ENCODE assay signal across 1 cellular context in the genomic region with DNA sequence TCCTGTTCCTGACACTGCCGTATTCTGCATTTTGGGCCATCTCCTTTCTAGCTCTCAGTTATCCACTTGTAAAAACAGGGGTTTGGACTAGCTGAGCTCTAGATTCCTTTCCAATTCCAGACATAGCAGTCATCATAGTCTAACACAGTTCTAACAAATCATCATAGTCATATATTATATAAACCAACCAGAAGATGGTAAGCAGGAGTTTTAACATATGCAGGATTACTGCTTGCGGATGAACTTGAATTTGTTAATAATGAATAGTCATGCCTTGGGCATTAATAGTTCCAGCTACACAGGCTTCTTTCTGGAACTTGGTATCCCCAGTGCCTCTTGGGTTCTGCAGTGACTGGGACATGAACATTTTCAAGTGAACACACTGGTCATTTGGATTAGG.
TF ChIP-seq lines count a peak whose summit lies in the region.

No MANE protein-coding gene starts in this region.

TF ChIP-seq in IMR-90, 13 proteins besides CTCF, POLR2A, EP300 and RAD21 (continued from another document):
- TF ChIP-seq, protein P1, sequence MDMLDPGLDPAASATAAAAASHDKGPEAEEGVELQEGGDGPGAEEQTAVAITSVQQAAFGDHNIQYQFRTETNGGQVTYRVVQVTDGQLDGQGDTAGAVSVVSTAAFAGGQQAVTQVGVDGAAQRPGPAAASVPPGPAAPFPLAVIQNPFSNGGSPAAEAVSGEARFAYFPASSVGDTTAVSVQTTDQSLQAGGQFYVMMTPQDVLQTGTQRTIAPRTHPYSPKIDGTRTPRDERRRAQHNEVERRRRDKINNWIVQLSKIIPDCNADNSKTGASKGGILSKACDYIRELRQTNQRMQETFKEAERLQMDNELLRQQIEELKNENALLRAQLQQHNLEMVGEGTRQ (IDR thresholded peaks at IDR 0.05; ENCODE audit: low read depth, low read length): no peak
- TF ChIP-seq, protein P2, sequence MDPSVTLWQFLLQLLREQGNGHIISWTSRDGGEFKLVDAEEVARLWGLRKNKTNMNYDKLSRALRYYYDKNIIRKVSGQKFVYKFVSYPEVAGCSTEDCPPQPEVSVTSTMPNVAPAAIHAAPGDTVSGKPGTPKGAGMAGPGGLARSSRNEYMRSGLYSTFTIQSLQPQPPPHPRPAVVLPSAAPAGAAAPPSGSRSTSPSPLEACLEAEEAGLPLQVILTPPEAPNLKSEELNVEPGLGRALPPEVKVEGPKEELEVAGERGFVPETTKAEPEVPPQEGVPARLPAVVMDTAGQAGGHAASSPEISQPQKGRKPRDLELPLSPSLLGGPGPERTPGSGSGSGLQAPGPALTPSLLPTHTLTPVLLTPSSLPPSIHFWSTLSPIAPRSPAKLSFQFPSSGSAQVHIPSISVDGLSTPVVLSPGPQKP (IDR thresholded peaks at IDR 0.05; ENCODE audit: borderline replicate concordance, low read depth, low read length): no peak
- TF ChIP-seq MAFK (IDR thresholded peaks at IDR 0.05; ENCODE audit: low read depth, low read length): no peak
